7 cellular contexts compared by ENCODE assay signal in the genomic region with DNA sequence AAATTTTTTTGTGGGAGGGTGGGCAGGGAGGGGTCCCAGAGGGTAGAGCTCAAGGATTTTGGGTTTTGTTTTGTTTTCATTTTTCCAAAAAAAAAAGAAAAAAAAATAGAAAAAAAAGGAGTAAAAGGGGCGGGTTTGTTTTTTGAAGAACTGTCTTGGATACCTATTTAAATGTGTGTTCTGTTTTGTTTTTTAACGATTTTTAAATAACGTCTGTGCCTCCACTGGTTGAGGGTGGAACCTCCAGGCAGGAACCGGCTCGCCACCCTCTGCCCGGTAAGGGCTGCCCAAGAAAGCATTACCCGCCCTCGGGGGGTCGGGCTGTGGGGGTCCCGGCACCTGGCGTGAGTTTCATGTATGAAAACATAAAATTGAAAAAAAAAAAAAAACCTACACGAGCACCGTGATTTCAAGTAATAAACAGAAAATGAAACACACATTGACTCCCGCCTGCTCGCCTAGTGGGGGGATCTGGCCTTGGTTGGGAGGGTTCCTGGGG. TPM values are rescaled to one million over a fixed set of nuclear protein-coding genes. Genes with fewer than 3 reads are reported as not detected.
A peak's percentile ranks its signal among the peaks of the same experiment; 100 is the strongest.
DNase-seq lines count a peak whose midpoint lies in the region; ATAC-seq and TF ChIP-seq lines count a peak whose summit lies in the region.

No MANE protein-coding gene starts in this region.

- H4K20me1 ChIP-seq in SU-DHL-6 (ENCODE audit: low read depth, low read length) (no peaks in the 10 kb centered on the region), fibroblast of lung (ENCODE audit: control insufficient read depth, extremely low read depth, insufficient read depth, low read length) (no peaks in the 10 kb centered on the region)

- H3K36me3 Mint-ChIP-seq in stimulated activated effector memory CD8-positive, alpha-beta T cell treated with anti-CD3 and anti-CD28 coated beads, Interleukin-12 subunit alpha, Interleukin-12 subunit beta, amount 100 ng/mL, for 72 hours: peaks cover 75% of the 10 kb centered on the region

- H3K4me3 ChIP-seq in HFF-Myc (replicated peaks; ENCODE audit: low read depth, low read length) (0 out of 2 replicates have a peak overlapping the region, but pooled peaks have one; percentile 4), SU-DHL-6 (ENCODE audit: insufficient read depth, low read length, poor library complexity, severe bottlenecking) (peak overlapping the region; percentile 32), fibroblast of lung (replicated peaks in 1 of 4; ENCODE audit: control extremely low read depth in 1 of 4, insufficient read depth in 1 of 4, low read depth in 3 of 4, low read length in 4 of 4) (no peak overlapping the region)

- peak overlapping the region; percentile 56 for H3K9ac ChIP-seq in SU-DHL-6 (ENCODE audit: low read length)
- peak overlapping the region; percentile 56 for H3K9ac ChIP-seq in fibroblast of lung (ENCODE audit: insufficient read depth, low read length)

- no peak for ATAC-seq in stimulated activated effector memory CD8-positive, alpha-beta T cell treated with anti-CD3 and anti-CD28 coated beads, Interleukin-12 subunit alpha, Interleukin-12 subunit beta, amount 100 ng/mL, for 72 hours
- no peak for ATAC-seq in HG03175 (IDR thresholded peaks at IDR 0.05; ENCODE audit: unreplicated experiment)

- H3K79me2 ChIP-seq in SU-DHL-6 (ENCODE audit: insufficient read depth, low read length) (peaks cover under 1% of the 10 kb centered on the region; the same call in 1 of the 2 replicates), fibroblast of lung (ENCODE audit: control insufficient read depth, insufficient read depth, low read length) (peaks cover 40% of the 10 kb centered on the region)

- H3F3A ChIP-seq in SU-DHL-6 (ENCODE audit: insufficient read depth): peaks cover 49% of the 10 kb centered on the region

- peak overlapping the region; percentile 91 for H3K27ac ChIP-seq in SU-DHL-6 (ENCODE audit: low read depth, low read length)
- peak overlapping the region; percentile 95 for H3K27ac ChIP-seq in fibroblast of lung (ENCODE audit: insufficient read depth, low read length)

- H3K27me3 ChIP-seq in SU-DHL-6 (ENCODE audit: low read length): no peaks in the 10 kb centered on the region
- no peaks in the 10 kb centered on the region for H3K27me3 ChIP-seq in fibroblast of lung (ENCODE audit: control insufficient read depth, insufficient read depth, low read length)

- no peak for TF ChIP-seq CTCF in HFF-Myc (IDR thresholded peaks at IDR 0.05; ENCODE audit: low read depth, low read length, missing control alignments)
- no peak for TF ChIP-seq CTCF in SU-DHL-6 (IDR thresholded peaks at IDR 0.05; ENCODE audit: insufficient read depth, low read length, poor library complexity, severe bottlenecking)
- TF ChIP-seq CTCF in fibroblast of lung (conservative IDR thresholded peaks at IDR 0.05 in 1 of 2, IDR thresholded peaks at IDR 0.05 in 1 of 2; ENCODE audit: low read depth in 1 of 2, low read length in 2 of 2): no peak

- no peak for TF ChIP-seq POLR2A in erythroblast (IDR thresholded peaks at IDR 0.05; ENCODE audit: low read length)

- DNase-seq in HFF-Myc (ENCODE audit: extremely low read depth, low read depth) (no peak), fibroblast of lung (ENCODE audit: low read depth in 2 of 2) (no peak), erythroblast (lab: John Stamatoyannopoulos, UW) (no peak), H4 (ENCODE audit: low spot score) (no peak)
- DNase-seq in stimulated activated effector memory CD8-positive, alpha-beta T cell treated with anti-CD3 and anti-CD28 coated beads, Interleukin-12 subunit alpha, Interleukin-12 subunit beta, amount 100 ng/mL, for 72 hours (ENCODE audit: low spot score in 2 of 2): no peak

- no peaks in the 10 kb centered on the region for H3K9me2 ChIP-seq in SU-DHL-6 (replicated peaks; ENCODE audit: insufficient read depth, low read length)

- H3K9me3 ChIP-seq in SU-DHL-6 (ENCODE audit: insufficient read depth, low read length) (no peaks in the 10 kb centered on the region), fibroblast of lung (ENCODE audit: control insufficient read depth, insufficient read depth, low read depth, low read length) (no peaks in the 10 kb centered on the region)

- H3K4me3 Mint-ChIP-seq in stimulated activated effector memory CD8-positive, alpha-beta T cell treated with anti-CD3 and anti-CD28 coated beads, Interleukin-12 subunit alpha, Interleukin-12 subunit beta, amount 100 ng/mL, for 72 hours: peak overlapping the region; percentile 98

- H3K36me3 ChIP-seq in SU-DHL-6 (ENCODE audit: low read length) (no peaks in the 10 kb centered on the region), fibroblast of lung (ENCODE audit: control insufficient read depth, insufficient read depth, low read length) (peaks cover 39% of the 10 kb centered on the region)

- peak overlapping the region; percentile 70 for H3K4me2 ChIP-seq in SU-DHL-6 (ENCODE audit: low read depth, low read length, poor library complexity, severe bottlenecking)
- H3K4me2 ChIP-seq in fibroblast of lung (ENCODE audit: extremely low read depth, insufficient read depth, low read length): peak overlapping the region; percentile 26

- no peaks in the 10 kb centered on the region for H3K9me3 Mint-ChIP-seq in stimulated activated effector memory CD8-positive, alpha-beta T cell treated with anti-CD3 and anti-CD28 coated beads, Interleukin-12 subunit alpha, Interleukin-12 subunit beta, amount 100 ng/mL, for 72 hours

- peak overlapping the region; percentile 97 for H3K27ac Mint-ChIP-seq in stimulated activated effector memory CD8-positive, alpha-beta T cell treated with anti-CD3 and anti-CD28 coated beads, Interleukin-12 subunit alpha, Interleukin-12 subunit beta, amount 100 ng/mL, for 72 hours

- peaks cover 50% of the 10 kb centered on the region for H3K4me1 Mint-ChIP-seq in stimulated activated effector memory CD8-positive, alpha-beta T cell treated with anti-CD3 and anti-CD28 coated beads, Interleukin-12 subunit alpha, Interleukin-12 subunit beta, amount 100 ng/mL, for 72 hours

- peak overlapping the region; percentile 8 for H2AFZ ChIP-seq in SU-DHL-6 (ENCODE audit: low read depth, low read length, severe bottlenecking)
- H2AFZ ChIP-seq in fibroblast of lung (ENCODE audit: low read length): no peak overlapping the region

- peaks cover 62% of the 10 kb centered on the region for H3K4me1 ChIP-seq in fibroblast of lung (ENCODE audit: control insufficient read depth, extremely low read depth, insufficient read depth, low read length)

RNA-seq across cellular contexts. Expression of a gene that starts 10.4 kb away (rescaled TPM):
- total RNA-seq in fibroblast of lung: 13.6 and 18.8 TPM in 2 replicates
- 12.0 and 18.0 TPM in 2 replicates for polyA plus RNA-seq in fibroblast of lung
- polyA plus RNA-seq in fibroblast of lung (2012): 30.3 and 40.2 TPM in 2 replicates
- polyA minus RNA-seq in fibroblast of lung (ENCODE audit: low replicate concordance): 27.6 and 36.6 TPM in 2 replicates
- 2.4 and 4.2 TPM in 2 replicates for total RNA-seq in H4 (2014; rRNA removed; shearing (Covaris generic))

RNA-seq across cellular contexts. Expression of a gene that starts 10.4 kb away (rescaled TPM):
- total RNA-seq in fibroblast of lung: 104 and 110 TPM in 2 replicates
- 260 and 298 TPM in 2 replicates for polyA plus RNA-seq in fibroblast of lung
- 315 and 327 TPM in 2 replicates for polyA plus RNA-seq in fibroblast of lung (2012)
- polyA minus RNA-seq in fibroblast of lung (ENCODE audit: low replicate concordance): 45.9 and 74.1 TPM in 2 replicates
- total RNA-seq in H4 (2014; rRNA removed; shearing (Covaris generic)): 196 and 197 TPM in 2 replicates

RNA-seq across cellular contexts. Expression of a gene that starts 16.6 kb away (rescaled TPM):
- total RNA-seq in fibroblast of lung: 22.5 and 24.7 TPM in 2 replicates
- 16.1 and 23.7 TPM in 2 replicates for polyA plus RNA-seq in fibroblast of lung
- polyA plus RNA-seq in fibroblast of lung (2012): 34.6 and 64.3 TPM in 2 replicates
- polyA minus RNA-seq in fibroblast of lung (ENCODE audit: low replicate concordance): 12.0 and 14.1 TPM in 2 replicates
- total RNA-seq in H4 (2014; rRNA removed; shearing (Covaris generic)): 49.8 and 59.5 TPM in 2 replicates

RNA-seq across cellular contexts. Expression of a gene that starts 17.2 kb away (rescaled TPM):
- 13.4 and 20.5 TPM in 2 replicates for total RNA-seq in fibroblast of lung
- polyA plus RNA-seq in fibroblast of lung: 53.8 and 79.8 TPM in 2 replicates
- polyA plus RNA-seq in fibroblast of lung (2012): 174 and 278 TPM in 2 replicates
- polyA minus RNA-seq in fibroblast of lung (ENCODE audit: low replicate concordance): 23.2 and 31.0 TPM in 2 replicates
- 34.9 and 37.0 TPM in 2 replicates for total RNA-seq in H4 (2014; rRNA removed; shearing (Covaris generic))

RNA-seq across cellular contexts. Expression of a gene that starts 21.0 kb away (rescaled TPM):
- total RNA-seq in fibroblast of lung: 1.5 TPM in 2 replicates
- 0.31 and 1.0 TPM in 2 replicates for polyA plus RNA-seq in fibroblast of lung
- polyA plus RNA-seq in fibroblast of lung (2012): 2.1 and 5.0 TPM in 2 replicates
- 0.94 and 3.6 TPM in 2 replicates for polyA minus RNA-seq in fibroblast of lung (ENCODE audit: low replicate concordance)
- 0.37 and 1.2 TPM in 2 replicates for total RNA-seq in H4 (2014; rRNA removed; shearing (Covaris generic))

Comparison
In these comparisons a context has a peak if more than half of its experiments do, and no peak if none do; other contexts are left out.
1. H3K4me3 ChIP-seq: peak in HFF-Myc (single experiment) and SU-DHL-6 (single experiment); none in fibroblast of lung (0 of 4).